12 cellular contexts compared by ENCODE assay signal in genomic region chr7:106609416-106609815, GRCh38. TPM values are rescaled to one million over a fixed set of nuclear protein-coding genes. Genes with fewer than 3 reads are reported as not detected.
A peak's percentile ranks its signal among the peaks of the same experiment; 100 is the strongest.
DNase-seq lines count a peak whose midpoint lies in the region; ATAC-seq and TF ChIP-seq lines count a peak whose summit lies in the region.
"Had no signal": no experiment of that assay in that cellular context is flagged by ENCODE, and none has a peak within 500 bp of the region (broad histone marks: within the 10 kb centered on the region; RNA-seq: fewer than 3 reads in every experiment).

No MANE protein-coding gene starts in this region.

- no peak overlapping the region for H4K91ac ChIP-seq in mesenchymal stem cell (ENCODE audit: low read length)

- no peak overlapping the region for H3K4me2 ChIP-seq in mesenchymal stem cell (ENCODE audit: low read length, poor library complexity, severe bottlenecking)

- no peak overlapping the region for H2BK5ac ChIP-seq in mesenchymal stem cell (ENCODE audit: low read depth, low read length, poor library complexity, severe bottlenecking)

- H2AFZ ChIP-seq in mesenchymal stem cell (ENCODE audit: low read depth, low read length): peak overlapping the region; percentile 19

- peaks cover 0 to 5% (median 0%) of the 10 kb centered on the region in 3 donors for H3K36me3 Mint-ChIP-seq in naive thymus-derived CD8-positive, alpha-beta T cell

- TF ChIP-seq CTCF in AG04450 (IDR thresholded peaks at IDR 0.05; ENCODE audit: low read depth, low read length) (no peak), choroid plexus epithelial cell (conservative IDR thresholded peaks at IDR 0.05; ENCODE audit: low read depth, low read length) (no peak)

- no peaks in the 10 kb centered on the region for H3K4me1 Mint-ChIP-seq in naive thymus-derived CD8-positive, alpha-beta T cell

- CTCF ChIA-PET in AG04450 (lab: Charles Lee): interaction anchor here (1.3 to 1.7 kb wide), 2 partner anchors 11 to 128 kb away, joined by 3 to 4 read pairs; no protein-coding TSS in a partner anchor

- WGBS in mesenchymal stem cell: 75% methylated on average over 4 of the region's 5 CpGs

- ATAC-seq in GM18867 (IDR thresholded peaks at IDR 0.05; ENCODE audit: unreplicated experiment): no peak
- ATAC-seq in naive thymus-derived CD8-positive, alpha-beta T cell: no peak

- POLR2A ChIA-PET in AG04450 (lab: Yijun Ruan, JAX): interaction anchor here (0.7 kb wide), 1 partner anchor 66 kb away, joined by 3 read pairs; no protein-coding TSS in a partner anchor
- POLR2A ChIA-PET in naive thymus-derived CD8-positive, alpha-beta T cell (lab: Charles Lee): no interaction called here

- H2BK12ac ChIP-seq in mesenchymal stem cell (ENCODE audit: low read length in 2 of 2): no peak overlapping the region

- H3K27me3 ChIP-seq in AG04450 (ENCODE audit: control insufficient read depth, insufficient read depth, low read length): no peaks in the 10 kb centered on the region
- no peaks in the 10 kb centered on the region for H3K27me3 ChIP-seq in mesenchymal stem cell (ENCODE audit: control insufficient read depth in 1 of 2, insufficient read depth in 1 of 2, low read length in 2 of 2)
- H3K27me3 ChIP-seq: BE2C, uterus had no signal

- H2BK15ac ChIP-seq in mesenchymal stem cell (ENCODE audit: low read depth, poor library complexity, severe bottlenecking): no peak overlapping the region

- peaks cover 0 to 2% (median 0%) of the 10 kb centered on the region in 5 donors for H3K27me3 Mint-ChIP-seq in naive thymus-derived CD8-positive, alpha-beta T cell

- H3K9me3 ChIP-seq in AG04450 (ENCODE audit: control insufficient read depth, insufficient read depth, low read length) (peaks cover 3% of the 10 kb centered on the region; the same call in 1 of the 2 replicates), mesenchymal stem cell (ENCODE audit: control insufficient read depth, low read length) (peaks cover 6% of the 10 kb centered on the region)
- H3K9me3 ChIP-seq: BE2C, uterus had no signal

- H3K9me3 Mint-ChIP-seq in naive thymus-derived CD8-positive, alpha-beta T cell: peaks cover 0 to 22% (median 6%) of the 10 kb centered on the region in 9 donors

- no peak overlapping the region for H3K9ac ChIP-seq in mesenchymal stem cell (ENCODE audit: low read length)

- no peak overlapping the region for H2BK120ac ChIP-seq in mesenchymal stem cell (ENCODE audit: low read depth, low read length)

- no peak overlapping the region for H3K4me3 Mint-ChIP-seq in naive thymus-derived CD8-positive, alpha-beta T cell

- H3K23ac ChIP-seq in mesenchymal stem cell (ENCODE audit: low read length in 2 of 2): no peak overlapping the region

- H3K18ac ChIP-seq in mesenchymal stem cell (ENCODE audit: low read depth in 1 of 2, low read length in 2 of 2): peak overlapping the region in 1 of 2 experiments; percentile 46

- H3K4me1 ChIP-seq in mesenchymal stem cell (ENCODE audit: control insufficient read depth, insufficient read depth, low read depth, low read length): no peaks in the 10 kb centered on the region
- H3K4me1 ChIP-seq: uterus had no signal

- H3K36me3 ChIP-seq in mesenchymal stem cell (ENCODE audit: control insufficient read depth in 1 of 2, insufficient read depth in 2 of 2, low read depth in 1 of 2, low read length in 2 of 2): no peaks in the 10 kb centered on the region
- H3K36me3 ChIP-seq: BE2C, uterus had no signal

- DNase-seq in AG04450 (ENCODE audit: low read depth, low spot score) (peak; percentile 43), M059J (ENCODE audit: low read depth) (peak; percentile 94), choroid plexus epithelial cell (ENCODE audit: low read depth) (peak; percentile 91), mesenchymal stem cell (peak; percentile 85), T-helper 9 cell (no peak), AG08396 (ENCODE audit: low spot score) (no peak)
- no peak for DNase-seq in naive thymus-derived CD8-positive, alpha-beta T cell
- DNase-seq: amygdala; BE2C; stimulated activated CD4-positive, alpha-beta T cell treated with anti-CD3 and anti-CD28 coated beads, Interleukin-15, amount 100 ng/mL, for 24 hours; uterus had no signal

- H3K27ac ChIP-seq in AG04450 (ENCODE audit: low read depth, low read length): peak overlapping the region; percentile 77
- no peak overlapping the region for H3K27ac ChIP-seq in mesenchymal stem cell (ENCODE audit: low read length, poor library complexity, severe bottlenecking)
- H3K27ac ChIP-seq: uterus had no signal

- no peak overlapping the region for H3K4ac ChIP-seq in mesenchymal stem cell (ENCODE audit: low read depth in 1 of 2, low read length in 2 of 2)

- no peak overlapping the region for H3K27ac Mint-ChIP-seq in naive thymus-derived CD8-positive, alpha-beta T cell

- H3K14ac ChIP-seq in mesenchymal stem cell (ENCODE audit: low read length in 2 of 2): no peak overlapping the region

- H4K8ac ChIP-seq in mesenchymal stem cell (ENCODE audit: low read length): no peak overlapping the region

- no peak overlapping the region for H2AK5ac ChIP-seq in mesenchymal stem cell (ENCODE audit: low read length, severe bottlenecking)

- no peaks in the 10 kb centered on the region for H3K79me1 ChIP-seq in mesenchymal stem cell (replicated peaks; ENCODE audit: low read length, poor library complexity, severe bottlenecking)

- H3K4me3 ChIP-seq in AG04450 (ENCODE audit: low read depth, low read length) (no peak overlapping the region), choroid plexus epithelial cell (ENCODE audit: low read depth, low read length) (no peak overlapping the region), mesenchymal stem cell (ENCODE audit: insufficient read depth in 1 of 2, low read depth in 1 of 2, low read length in 2 of 2) (no peak overlapping the region)
- H3K4me3 ChIP-seq: uterus had no signal

RNA-seq across cellular contexts. Expression of gene CCDC71L, which starts 51.5 kb away (rescaled TPM):
- polyA plus RNA-seq in AG04450 (2011; rRNA removed): 15.8 and 16.9 TPM in 2 replicates
- polyA minus RNA-seq in AG04450 (2011; rRNA and poly(A)+ RNA removed): 6.6 and 6.8 TPM in 2 replicates
- 202 and 220 TPM in 2 replicates for total RNA-seq in M059J (2014; rRNA removed; shearing (Covaris generic))
- 24.1 TPM for polyA plus RNA-seq in mesenchymal stem cell (2013, experiment 1 of 2)
- 29.2 TPM for polyA plus RNA-seq in mesenchymal stem cell (2013, experiment 2 of 2)
- 10 to 100 TPM; 15.8 to 16.0 TPM for total RNA-seq in naive thymus-derived CD8-positive, alpha-beta T cell
- 1 to 10 TPM; 3.2 to 5.0 (median 4.9) TPM for polyA plus RNA-seq in naive thymus-derived CD8-positive, alpha-beta T cell

Comparison
In these comparisons a context has a peak if more than half of its experiments do, and no peak if none do; other contexts are left out.
1. DNase-seq: peak in AG04450 (single experiment), M059J (single experiment), choroid plexus epithelial cell (single experiment) and mesenchymal stem cell (single experiment); none in T-helper 9 cell (single experiment), naive thymus-derived CD8-positive, alpha-beta T cell (0 of 10) and AG08396 (single experiment).
2. RNA of gene CCDC71L, which starts 51.5 kb away (total RNA-seq): 202 to 220 TPM in M059J; 15.8 to 16.0 TPM in naive thymus-derived CD8-positive, alpha-beta T cell; every median in the first group is over 10 times any median in the second.